ENCODE assay signal across 8 cellular contexts in genomic region chr7:139095194-139095659, GRCh38. TPM values are rescaled to one million over a fixed set of nuclear protein-coding genes. Genes with fewer than 3 reads are reported as not detected.
DNase-seq lines count a peak whose midpoint lies in the region; ATAC-seq and TF ChIP-seq lines count a peak whose summit lies in the region.

No MANE protein-coding gene starts in this region.

- H3K27ac Mint-ChIP-seq in naive B cell, result peak overlapping the region; percentile 95 to 99 (median 96)

- peak; percentile 65 for TF ChIP-seq CTCF in OCI-LY7 (conservative IDR thresholded peaks at IDR 0.05; ENCODE audit: low read length)

- no peaks in the 10 kb centered on the region for H3K9me2 ChIP-seq in OCI-LY7 (ENCODE audit: insufficient read depth, low read length)

- H3K27me3 Mint-ChIP-seq in naive B cell, result no peaks in the 10 kb centered on the region

- peaks cover 45% of the 10 kb centered on the region for H3K4me1 ChIP-seq in OCI-LY7 (ENCODE audit: insufficient read depth, low read length, poor library complexity, severe bottlenecking)

- no peaks in the 10 kb centered on the region for H4K20me1 ChIP-seq in OCI-LY7 (ENCODE audit: insufficient read depth, low read length)

- no TSS peak for BruUV-seq in OCI-LY7 (replicated peaks; lab: Mats Ljungman, UMichigan)

- CTCF ChIA-PET in OCI-LY7 (lab: Charles Lee; ENCODE audit: unreplicated experiment), result interaction anchor here (0.9 to 1.6 kb wide), 2 partner anchors 9 to 24 kb away, joined by 3 to 9 read pairs; no protein-coding TSS in a partner anchor

- H3K36me3 Mint-ChIP-seq in naive B cell, result peaks cover 0 to 11% of the 10 kb centered on the region in 2 donors

- peaks cover 0 to 2% (median 0%) of the 10 kb centered on the region in 7 donors for H3K9me3 Mint-ChIP-seq in naive B cell

- H3K4me1 Mint-ChIP-seq in naive B cell, result peaks cover 61 to 86% (median 70%) of the 10 kb centered on the region in 3 donors

- H3K27ac ChIP-seq in OCI-LY7 (ENCODE audit: low read depth, low read length, poor library complexity, severe bottlenecking), result peak overlapping the region; percentile 93

- H2AFZ ChIP-seq in OCI-LY7 (ENCODE audit: low read length), result peak overlapping the region; percentile 25; the same call in 1 of the 2 replicates

- H3K36me3 ChIP-seq in OCI-LY7 (ENCODE audit: insufficient read depth, low read length), result peaks cover 55% of the 10 kb centered on the region

- H3K9me3 ChIP-seq in OCI-LY7 (ENCODE audit: low read length), result no peaks in the 10 kb centered on the region

- POLR2A ChIA-PET in OCI-LY7 (lab: Charles Lee), result interaction anchor here (0.6 to 3.2 kb wide), 24 partner anchors 9 to 1383 kb away, joined by 3 to 51 read pairs (median 4); no protein-coding TSS in a partner anchor

- peak overlapping the region; percentile 61 for H3K4me3 ChIP-seq in OCI-LY7 (ENCODE audit: low read depth, low read length, poor library complexity, severe bottlenecking)

- H3K79me2 ChIP-seq in OCI-LY7 (ENCODE audit: insufficient read depth, low read depth, low read length), result peaks cover 85% of the 10 kb centered on the region

- DNase-seq in OCI-LY7 (ENCODE audit: low spot score) (peak; percentile 90), activated gamma-delta T cell (lab: John Stamatoyannopoulos, UW) (peak; percentile 37), naive B cell (peak; percentile 90), DMS79 (lab: John Stamatoyannopoulos, UW) (no peak), NCI-H226 (no peak), NCI-H345 (lab: John Stamatoyannopoulos, UW) (no peak)

- H3K4me3 Mint-ChIP-seq in naive B cell, result peak overlapping the region; percentile 76 to 94 (median 85)

- H3K4me2 ChIP-seq in OCI-LY7 (ENCODE audit: low read length), result peak overlapping the region; percentile 81

- intact Hi-C loops in OCI-LY7 (cut with micrococcal nuclease; ENCODE audit: unreplicated experiment), result loop anchor here (2.0 to 10.0 kb wide), 2 partner anchors 14 to 1820 kb away; partner anchors contain the start of gene ZC3HAV1

- ATAC-seq in GM18873 (IDR thresholded peaks at IDR 0.05; ENCODE audit: low FRiP score, unreplicated experiment) (peak; percentile 99), HG02981 (IDR thresholded peaks at IDR 0.05; ENCODE audit: unreplicated experiment) (peak; percentile 100), naive B cell (ENCODE audit: low read depth in 2 of 2) (peak; percentile 98)

RNA-seq across cellular contexts. Expression of gene ZC3HAV1, which starts 14.3 kb away (rescaled TPM):
- total RNA-seq in OCI-LY7 (2014; rRNA removed; shearing (Covaris generic)), result 44.2 and 47.4 TPM in 2 replicates
- total RNA-seq in OCI-LY7 (2022), result 47.6 and 52.4 TPM in 2 replicates
- 100 to 1,000 TPM in 3 of 6 donors, 10 to 100 TPM in 3; 64.8 to 129 (median 99.7) TPM for polyA plus RNA-seq in naive B cell (ENCODE audit: low read depth in 6 of 6)

RNA-seq across cellular contexts. Expression of gene ZC3HAV1L, which starts 59.4 kb away (rescaled TPM):
- not detected in 2 replicates for total RNA-seq in OCI-LY7 (2014; rRNA removed; shearing (Covaris generic))
- total RNA-seq in OCI-LY7 (2022), result not detected in 2 replicates
- polyA plus RNA-seq in naive B cell (ENCODE audit: low read depth in 6 of 6), result under 1 TPM in 1 of 6 donors, not detected in 5; 0.18 TPM

Comparison
In these comparisons a context has a peak if more than half of its experiments do, and no peak if none do; other contexts are left out.
1. DNase-seq: peak in OCI-LY7 (single experiment), activated gamma-delta T cell (single experiment) and naive B cell (single experiment); none in DMS79 (single experiment), NCI-H226 (single experiment) and NCI-H345 (single experiment).
2. Peak in every context shown above with its lines, with median percentiles within 50 percentile points of each other: ATAC-seq.